In genomic region chr6:127069659-127070279, GRCh38 we compare ENCODE assay signal across 9 cellular contexts. TPM values are rescaled to one million over a fixed set of nuclear protein-coding genes. Genes with fewer than 3 reads are reported as not detected.
DNase-seq lines count a peak whose midpoint lies in the region; ATAC-seq and TF ChIP-seq lines count a peak whose summit lies in the region.
"Had no signal": no experiment of that assay in that cellular context is flagged by ENCODE, and none has a peak within 500 bp of the region (broad histone marks: within the 10 kb centered on the region; RNA-seq: fewer than 3 reads in every experiment).

No MANE protein-coding gene starts in this region.

- no peaks in the 10 kb centered on the region for H3K27me3 ChIP-seq in KMS-11 (ENCODE audit: insufficient read depth, low read depth)
- no peaks in the 10 kb centered on the region for H3K27me3 ChIP-seq in neural cell (ENCODE audit: insufficient read depth, low read depth, low read length)

- ATAC-seq in GM21360 (IDR thresholded peaks at IDR 0.05; ENCODE audit: unreplicated experiment), result peak; percentile 77

- H3K79me2 ChIP-seq in KMS-11 (ENCODE audit: insufficient read depth, low read depth) (no peaks in the 10 kb centered on the region), neural cell (replicated peaks; ENCODE audit: insufficient read depth, low read length) (no peaks in the 10 kb centered on the region)

- H3K4me3 Mint-ChIP-seq in activated CD4-positive, alpha-beta memory T cell treated with anti-CD3 and anti-CD28 coated beads for 36 hours, result no peak overlapping the region

- H3K9me2 ChIP-seq in neural cell (ENCODE audit: insufficient read depth, low read length), result no peaks in the 10 kb centered on the region

- H3F3A ChIP-seq in neural cell (ENCODE audit: insufficient read depth, low read length, poor library complexity, severe bottlenecking), result no peaks in the 10 kb centered on the region

- H4K20me1 ChIP-seq in KMS-11 (ENCODE audit: insufficient read depth) (no peaks in the 10 kb centered on the region), neural cell (ENCODE audit: insufficient read depth) (no peaks in the 10 kb centered on the region)

- H2AFZ ChIP-seq in KMS-11 (ENCODE audit: low read depth) (no peak overlapping the region), neural cell (ENCODE audit: low read depth, low read length) (no peak overlapping the region)

- DNase-seq in DMS53 treated with DMSO at 0.1 percent for 48 hours (lab: John Stamatoyannopoulos, UW; ENCODE audit: unreplicated experiment) (peak; percentile 24), cardiac fibroblast (ENCODE audit: low read depth in 2 of 2) (peak; percentile 48 to 70), hippocampal formation (lab: John Stamatoyannopoulos, UW) (no peak), midbrain (lab: John Stamatoyannopoulos, UW) (no peak)
- DNase-seq in activated CD4-positive, alpha-beta memory T cell treated with anti-CD3 and anti-CD28 coated beads for 36 hours, result no peak

- H3K9ac ChIP-seq in KMS-11 (no peak overlapping the region), neural cell (ENCODE audit: low read length) (no peak overlapping the region)

- intact Hi-C loops in activated CD4-positive, alpha-beta memory T cell treated with anti-CD3 and anti-CD28 coated beads for 36 hours (cut with micrococcal nuclease), result no loop called here

- H3K4me2 ChIP-seq in KMS-11 (no peak overlapping the region), neural cell (ENCODE audit: low read length) (no peak overlapping the region)

- H3K27ac Mint-ChIP-seq in activated CD4-positive, alpha-beta memory T cell treated with anti-CD3 and anti-CD28 coated beads for 36 hours, result no peak overlapping the region

- H3K9me3 Mint-ChIP-seq in activated CD4-positive, alpha-beta memory T cell treated with anti-CD3 and anti-CD28 coated beads for 36 hours, result no peaks in the 10 kb centered on the region

- no peaks in the 10 kb centered on the region for H3K4me1 Mint-ChIP-seq in activated CD4-positive, alpha-beta memory T cell treated with anti-CD3 and anti-CD28 coated beads for 36 hours (ENCODE audit: low read depth)

- H3K4me3 ChIP-seq in KMS-11 (IDR thresholded peaks at IDR 0.05; ENCODE audit: insufficient read depth, low read depth, low read length) (no peak overlapping the region), cardiac fibroblast (replicated peaks in 1 of 2; ENCODE audit: low read depth in 2 of 2, low read length in 2 of 2) (no peak overlapping the region), neural cell (ENCODE audit: low read length) (no peak overlapping the region)
- H3K4me3 ChIP-seq: SK-N-MC had no signal

- TF ChIP-seq RAD21 in neural cell (conservative IDR thresholded peaks at IDR 0.05), result peak; percentile 55

- POLR2A ChIA-PET in activated CD4-positive, alpha-beta memory T cell treated with anti-CD3 and anti-CD28 coated beads for 36 hours (lab: Charles Lee), result no interaction called here

- TF ChIP-seq CTCF in KMS-11 (conservative IDR thresholded peaks at IDR 0.05; ENCODE audit: low read depth, low read length), result peak; percentile 31
- TF ChIP-seq CTCF in cardiac fibroblast (IDR thresholded peaks at IDR 0.05; ENCODE audit: low read depth, low read length), result peak; percentile 57
- TF ChIP-seq CTCF in neural cell (IDR thresholded peaks at IDR 0.05; ENCODE audit: poor library complexity, severe bottlenecking), result peak; percentile 61

- no peaks in the 10 kb centered on the region for H3K36me3 Mint-ChIP-seq in activated CD4-positive, alpha-beta memory T cell treated with anti-CD3 and anti-CD28 coated beads for 36 hours

- no peak overlapping the region for H3K27ac ChIP-seq in KMS-11
- H3K27ac ChIP-seq in neural cell (ENCODE audit: low read length), result no peak overlapping the region
- H3K27ac ChIP-seq: SK-N-MC had no signal

- no peaks in the 10 kb centered on the region for H3K4me1 ChIP-seq in KMS-11 (ENCODE audit: low read depth, poor library complexity, severe bottlenecking)

- CTCF ChIA-PET in activated CD4-positive, alpha-beta memory T cell treated with anti-CD3 and anti-CD28 coated beads for 36 hours (lab: Charles Lee), result no interaction called here

- H3K27me3 Mint-ChIP-seq in activated CD4-positive, alpha-beta memory T cell treated with anti-CD3 and anti-CD28 coated beads for 36 hours, result peaks cover 1% of the 10 kb centered on the region

- no peaks in the 10 kb centered on the region for H3K9me3 ChIP-seq in neural cell (ENCODE audit: low read length)

- H3K36me3 ChIP-seq in KMS-11 (ENCODE audit: insufficient read depth) (no peaks in the 10 kb centered on the region), neural cell (ENCODE audit: insufficient read depth, low read length) (no peaks in the 10 kb centered on the region)

- TF ChIP-seq EP300 in neural cell (conservative IDR thresholded peaks at IDR 0.05; ENCODE audit: poor library complexity, severe bottlenecking), result no peak

TF ChIP-seq in neural cell, 6 proteins besides CTCF, POLR2A, EP300 and RAD21:
- TF ChIP-seq SMC3 (conservative IDR thresholded peaks at IDR 0.05; ENCODE audit: poor library complexity), result peak; percentile 64
- no peak for TF ChIP-seq TAF1 (IDR thresholded peaks at IDR 0.05; ENCODE audit: low read depth)

RNA-seq across cellular contexts. Expression of gene RSPO3, which starts 48.7 kb away (rescaled TPM):
- polyA plus RNA-seq in neural cell, result 0.20 and 0.48 TPM in 2 replicates
- 0.49 and 0.93 TPM in 2 replicates for polyA minus RNA-seq in neural cell
- not detected for total RNA-seq in activated CD4-positive, alpha-beta memory T cell treated with anti-CD3 and anti-CD28 coated beads for 36 hours

Comparison
In these comparisons a context has a peak if more than half of its experiments do, and no peak if none do; other contexts are left out.
1. DNase-seq: peak in DMS53 treated with DMSO at 0.1 percent for 48 hours (single experiment) and cardiac fibroblast (2 of 2); none in activated CD4-positive, alpha-beta memory T cell treated with anti-CD3 and anti-CD28 coated beads for 36 hours (single experiment), hippocampal formation (0 of 2) and midbrain (single experiment).
2. Peak in every context shown above with its lines, with median percentiles within 50 percentile points of each other: CTCF ChIP-seq.